Comparison of ENCODE assay signal across 8 cellular contexts in the genomic region with DNA sequence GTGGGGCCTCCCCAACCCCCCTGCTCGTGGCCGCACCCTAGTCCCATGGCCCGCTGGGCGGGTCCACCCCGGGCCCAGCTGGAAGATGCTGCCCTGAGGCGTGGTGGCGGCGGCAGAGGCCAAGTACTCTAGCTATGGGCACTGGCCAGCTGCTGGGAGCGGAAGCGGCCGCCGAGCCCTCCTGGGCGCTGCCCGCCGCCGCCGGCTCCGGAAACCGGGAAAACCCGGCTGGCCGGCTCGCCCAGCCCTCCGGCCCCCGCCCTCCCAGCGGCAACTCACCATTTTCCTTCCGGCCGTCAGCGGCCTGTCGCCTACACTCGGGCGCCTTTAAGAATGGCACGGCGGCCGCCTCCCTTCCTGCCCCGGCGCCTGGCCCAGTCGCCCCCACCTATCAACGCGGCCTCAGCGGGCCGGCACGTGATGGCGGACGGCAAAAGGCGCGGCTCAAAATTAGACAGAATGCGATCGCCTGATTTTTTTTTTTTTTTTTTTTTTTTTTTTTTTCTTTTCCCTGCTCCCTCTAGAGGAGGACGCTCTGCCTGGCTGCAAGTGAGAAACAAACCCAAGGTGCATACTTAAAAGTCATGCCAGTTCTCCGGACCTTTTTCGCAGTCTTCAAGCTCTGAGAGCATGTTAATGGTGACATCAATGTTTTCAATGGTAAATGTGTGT. TPM values are rescaled to one million over a fixed set of nuclear protein-coding genes. Genes with fewer than 3 reads are reported as not detected.
DNase-seq lines count a peak whose midpoint lies in the region; ATAC-seq, FAIRE-seq and TF ChIP-seq lines count a peak whose summit lies in the region.

TSS of gene GMFB (minus strand) at position 335 of the 672 bp plus-strand sequence. CDS start at position 282, 53 bp downstream.

- no peak for FAIRE-seq in H54 (lab: Jason Lieb, UNC)

- H3K27me3 Mint-ChIP-seq in activated T-helper 2 cell treated with anti-CD3 and anti-CD28 coated beads, Interferon-gamma antibody, Interleukin-2, Interleukin-4, amounts not matched to agents 10 μg/mL and 5 μg/mL and 100 μg/mL, durations not matched to agents 14 hours and 24 hours and 36 hours (ENCODE audit: low read depth): no peaks in the 10 kb centered on the region
- no peaks in the 10 kb centered on the region for H3K27me3 Mint-ChIP-seq in nephron (ENCODE audit: low read depth)
- H3K27me3 Mint-ChIP-seq in stimulated activated naive CD8-positive, alpha-beta T cell treated with anti-CD3 and anti-CD28 coated beads, Interleukin-15, Interleukin-2, amounts not matched to agents 100 ng/mL and 50 ng/mL, for 24 hours: no peaks in the 10 kb centered on the region

- peaks cover 46% of the 10 kb centered on the region for H3K4me1 Mint-ChIP-seq in activated T-helper 2 cell treated with anti-CD3 and anti-CD28 coated beads, Interferon-gamma antibody, Interleukin-2, Interleukin-4, amounts not matched to agents 10 μg/mL and 5 μg/mL and 100 μg/mL, durations not matched to agents 14 hours and 24 hours and 36 hours (ENCODE audit: low read depth)
- H3K4me1 Mint-ChIP-seq in nephron: peaks cover 47% of the 10 kb centered on the region
- H3K4me1 Mint-ChIP-seq in stimulated activated naive CD8-positive, alpha-beta T cell treated with anti-CD3 and anti-CD28 coated beads, Interleukin-15, Interleukin-2, amounts not matched to agents 100 ng/mL and 50 ng/mL, for 24 hours (ENCODE audit: low read depth): peaks cover 64% of the 10 kb centered on the region

- peaks cover 7% of the 10 kb centered on the region for H3K4me1 ChIP-seq in ES-I3 (ENCODE audit: insufficient read depth, low read length)
- H3K4me1 ChIP-seq in RWPE2 (ENCODE audit: insufficient read depth, poor library complexity, severe bottlenecking): peaks cover 15% of the 10 kb centered on the region

- H3K36me3 Mint-ChIP-seq in activated T-helper 2 cell treated with anti-CD3 and anti-CD28 coated beads, Interferon-gamma antibody, Interleukin-2, Interleukin-4, amounts not matched to agents 10 μg/mL and 5 μg/mL and 100 μg/mL, durations not matched to agents 14 hours and 24 hours and 36 hours (ENCODE audit: low read depth): peaks cover 32% of the 10 kb centered on the region
- peaks cover 19% of the 10 kb centered on the region for H3K36me3 Mint-ChIP-seq in nephron (ENCODE audit: low read depth)
- peaks cover 20% of the 10 kb centered on the region for H3K36me3 Mint-ChIP-seq in stimulated activated naive CD8-positive, alpha-beta T cell treated with anti-CD3 and anti-CD28 coated beads, Interleukin-15, Interleukin-2, amounts not matched to agents 100 ng/mL and 50 ng/mL, for 24 hours (ENCODE audit: low read depth)

- peak within 1 kb of the TSS; percentile 61 for H3K4me3 ChIP-seq in RWPE2 (ENCODE audit: severe bottlenecking)

- intact Hi-C loops in activated T-helper 2 cell treated with anti-CD3 and anti-CD28 coated beads, Interferon-gamma antibody, Interleukin-2, Interleukin-4, amounts not matched to agents 10 μg/mL and 5 μg/mL and 100 μg/mL, durations not matched to agents 14 hours and 24 hours and 36 hours (cut with micrococcal nuclease): loop anchor here (1.0 to 2.0 kb wide), 4 partner anchors 21 to 92 kb away; partner anchors contain the start of genes CDKN3, CGRRF1 and CNIH1

- no peaks in the 10 kb centered on the region for H3K9me3 Mint-ChIP-seq in activated T-helper 2 cell treated with anti-CD3 and anti-CD28 coated beads, Interferon-gamma antibody, Interleukin-2, Interleukin-4, amounts not matched to agents 10 μg/mL and 5 μg/mL and 100 μg/mL, durations not matched to agents 14 hours and 24 hours and 36 hours
- no peaks in the 10 kb centered on the region for H3K9me3 Mint-ChIP-seq in nephron
- H3K9me3 Mint-ChIP-seq in stimulated activated naive CD8-positive, alpha-beta T cell treated with anti-CD3 and anti-CD28 coated beads, Interleukin-15, Interleukin-2, amounts not matched to agents 100 ng/mL and 50 ng/mL, for 24 hours: no peaks in the 10 kb centered on the region

- H3K4me3 Mint-ChIP-seq in activated T-helper 2 cell treated with anti-CD3 and anti-CD28 coated beads, Interferon-gamma antibody, Interleukin-2, Interleukin-4, amounts not matched to agents 10 μg/mL and 5 μg/mL and 100 μg/mL, durations not matched to agents 14 hours and 24 hours and 36 hours (ENCODE audit: low read depth): peak within 1 kb of the TSS; percentile 92
- peak within 1 kb of the TSS; percentile 82 to 91 (median 91) for H3K4me3 Mint-ChIP-seq in nephron
- peak within 1 kb of the TSS; percentile 99 for H3K4me3 Mint-ChIP-seq in stimulated activated naive CD8-positive, alpha-beta T cell treated with anti-CD3 and anti-CD28 coated beads, Interleukin-15, Interleukin-2, amounts not matched to agents 100 ng/mL and 50 ng/mL, for 24 hours

- peak within 1 kb of the TSS; percentile 95 for H3K27ac Mint-ChIP-seq in activated T-helper 2 cell treated with anti-CD3 and anti-CD28 coated beads, Interferon-gamma antibody, Interleukin-2, Interleukin-4, amounts not matched to agents 10 μg/mL and 5 μg/mL and 100 μg/mL, durations not matched to agents 14 hours and 24 hours and 36 hours
- H3K27ac Mint-ChIP-seq in nephron: peak within 1 kb of the TSS; percentile 89 to 97 (median 95)
- peak within 1 kb of the TSS; percentile 99 for H3K27ac Mint-ChIP-seq in stimulated activated naive CD8-positive, alpha-beta T cell treated with anti-CD3 and anti-CD28 coated beads, Interleukin-15, Interleukin-2, amounts not matched to agents 100 ng/mL and 50 ng/mL, for 24 hours

- peak; percentile 87 for ATAC-seq in RWPE2 (ENCODE audit: low read depth)

- DNase-seq in H54 (ENCODE audit: insufficient read length, low spot score) (peak; percentile 58), LoVo (ENCODE audit: low spot score) (peak; percentile 92), RWPE2 (ENCODE audit: low spot score) (peak; percentile 94), fibroblast of peridontal ligament (ENCODE audit: extremely low read depth) (peak; percentile 92)
- DNase-seq in activated T-helper 2 cell treated with anti-CD3 and anti-CD28 coated beads, Interferon-gamma antibody, Interleukin-2, Interleukin-4, amounts not matched to agents 10 μg/mL and 5 μg/mL and 100 μg/mL, durations not matched to agents 14 hours and 24 hours and 36 hours (ENCODE audit: low spot score): peak; percentile 83

- no peaks in the 10 kb centered on the region for H3K9me3 ChIP-seq in ES-I3 (ENCODE audit: control insufficient read depth, insufficient read depth, low read length)
- no peaks in the 10 kb centered on the region for H3K9me3 ChIP-seq in RWPE2 (ENCODE audit: severe bottlenecking)

- TF ChIP-seq CTCF in RWPE2 (IDR thresholded peaks at IDR 0.05; ENCODE audit: poor library complexity, severe bottlenecking) (peak; percentile 65), nephron (IDR thresholded peaks at IDR 0.05; ENCODE audit: unreplicated experiment in 3 of 3) (peak; percentile 34 to 49 (median 47))

- no peaks in the 10 kb centered on the region for H3K36me3 ChIP-seq in ES-I3 (ENCODE audit: insufficient read depth, low read length)
- peaks cover 4% of the 10 kb centered on the region for H3K36me3 ChIP-seq in RWPE2 (ENCODE audit: low read depth)

- H3K9ac ChIP-seq in ES-I3 (ENCODE audit: low read depth, low read length): peak within 1 kb of the TSS; percentile 86

- TF ChIP-seq POLR2A in H54 (IDR thresholded peaks at IDR 0.05; ENCODE audit: low read depth, low read length): peak; percentile 53

- peak within 1 kb of the TSS; percentile 85 for H3K27ac ChIP-seq in RWPE2 (ENCODE audit: poor library complexity, severe bottlenecking)

- no peaks in the 10 kb centered on the region for H3K27me3 ChIP-seq in RWPE2 (ENCODE audit: insufficient read depth, poor library complexity, severe bottlenecking)

RNA-seq across cellular contexts. Expression of gene GMFB, which starts in this region (rescaled TPM):
- 36.3 and 40.0 TPM in 2 replicates for total RNA-seq in activated T-helper 2 cell treated with anti-CD3 and anti-CD28 coated beads, Interferon-gamma antibody, Interleukin-2, Interleukin-4, amounts not matched to agents 10 μg/mL and 5 μg/mL and 100 μg/mL, durations not matched to agents 14 hours and 24 hours and 36 hours

Comparison
In these comparisons a context has a peak if more than half of its experiments do, and no peak if none do; other contexts are left out.
1. Peak in every context shown above with its lines: DNase-seq, ATAC-seq, H3K4me3 ChIP-seq and H3K27ac ChIP-seq.